Comparison of ENCODE assay signal across 12 cellular contexts in genomic region chr9:27367175-27367798, GRCh38.
A peak's percentile ranks its signal among the peaks of the same experiment; 100 is the strongest.
DNase-seq lines count a peak whose midpoint lies in the region; ATAC-seq, FAIRE-seq and TF ChIP-seq lines count a peak whose summit lies in the region.
"Had no signal": no experiment of that assay in that cellular context is flagged by ENCODE, and none has a peak within 500 bp of the region (broad histone marks: within the 10 kb centered on the region; RNA-seq: fewer than 3 reads in every experiment).

No MANE protein-coding gene starts in this region.

- TF ChIP-seq CTCF in coronary artery (IDR thresholded peaks at IDR 0.05) (no peak), left ventricle myocardium inferior (IDR thresholded peaks at IDR 0.05; ENCODE audit: borderline replicate concordance) (no peak)

- ATAC-seq in GM19463 (IDR thresholded peaks at IDR 0.05; ENCODE audit: unreplicated experiment) (peak; percentile 58), HG03139 (IDR thresholded peaks at IDR 0.05; ENCODE audit: unreplicated experiment) (peak; percentile 54)

- no peaks in the 10 kb centered on the region for H3K27me3 ChIP-seq in left ventricle myocardium inferior (ENCODE audit: low read depth)

- peaks cover 12% of the 10 kb centered on the region for H3K4me1 ChIP-seq in left ventricle myocardium inferior

- H3K36me3 ChIP-seq in left ventricle myocardium inferior = no peaks in the 10 kb centered on the region

- peak; percentile 82 for FAIRE-seq in GM12891 (lab: Jason Lieb, UNC)
- FAIRE-seq: G401.6, small intestine had no signal

- no peak for DNase-seq in GM12891 (ENCODE audit: insufficient read length, low spot score)
- DNase-seq in coronary artery (ENCODE audit: low spot score) = no peak
- DNase-seq in left ventricle myocardium inferior = no peak
- DNase-seq in erythroblast (lab: John Stamatoyannopoulos, UW) = no peak
- DNase-seq in dermis blood vessel endothelial cell = no peak
- no peak for DNase-seq in NCI-H1694 (lab: John Stamatoyannopoulos, UW)
- DNase-seq: activated CD8-positive, alpha-beta memory T cell treated with anti-CD3 and anti-CD28 coated beads, Interleukin-2, amount 50 U/mL, for 48 hours; NCI-H2081; small intestine had no signal

- H3K27ac ChIP-seq in coronary artery (peak overlapping the region; percentile 4 to 7), left ventricle myocardium inferior (replicated peaks) (no peak overlapping the region)

- H3K4me3 ChIP-seq in coronary artery (no peak overlapping the region), left ventricle myocardium inferior (no peak overlapping the region)

- TF ChIP-seq POLR2A in GM12891 (IDR thresholded peaks at IDR 0.05; ENCODE audit: low read depth, low read length) (no peak), erythroblast (IDR thresholded peaks at IDR 0.05; ENCODE audit: low read length) (no peak)

- no peaks in the 10 kb centered on the region for H3K9me3 ChIP-seq in left ventricle myocardium inferior (replicated peaks)

- intact Hi-C loops in left ventricle myocardium inferior (cut with micrococcal nuclease) = no loop called here

TF ChIP-seq in GM12891, 5 proteins besides CTCF, POLR2A, EP300 and RAD21:
- TF ChIP-seq SPI1 (IDR thresholded peaks at IDR 0.05; ENCODE audit: low read depth, low read length) = peak; percentile 64
- TF ChIP-seq TAF1 (IDR thresholded peaks at IDR 0.05; ENCODE audit: low read depth, low read length) = no peak
- peak; percentile 92 for TF ChIP-seq POU2F2 (IDR thresholded peaks at IDR 0.05; ENCODE audit: low read depth, low read length)
- TF ChIP-seq POLR2AphosphoS5 (IDR thresholded peaks at IDR 0.05; ENCODE audit: low read depth, low read length) = no peak
- TF ChIP-seq PAX5 (IDR thresholded peaks at IDR 0.05; ENCODE audit: insufficient read depth, low read length, severe bottlenecking) = no peak
TF ChIP-seq in GM12891: peak in this region for 2.
